Comparison of ENCODE assay signal across 11 cellular contexts in the genomic region with DNA sequence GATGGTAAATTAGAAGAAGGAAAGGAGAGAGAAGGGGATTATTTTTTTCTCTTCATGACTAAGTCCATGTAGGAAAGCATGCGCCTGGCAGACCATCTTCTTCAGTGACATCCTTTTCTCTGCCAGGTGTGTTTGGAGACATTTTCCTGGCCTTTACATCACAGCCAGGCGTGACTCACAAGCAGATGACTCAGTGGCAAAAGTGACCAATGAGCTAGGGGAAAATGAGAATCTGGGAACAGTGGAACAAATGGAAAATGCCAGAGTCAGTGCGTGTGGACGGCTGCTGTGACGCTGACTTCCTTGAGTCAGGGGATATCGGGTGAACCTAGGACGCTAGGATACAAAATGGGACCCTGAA.
DNase-seq lines count a peak whose midpoint lies in the region; ATAC-seq and TF ChIP-seq lines count a peak whose summit lies in the region.
"Had no signal": no experiment of that assay in that cellular context is flagged by ENCODE, and none has a peak within 500 bp of the region (broad histone marks: within the 10 kb centered on the region; RNA-seq: fewer than 3 reads in every experiment).

No MANE protein-coding gene starts in this region.

- peak; percentile 22 for DNase-seq in stimulated activated naive CD8-positive, alpha-beta T cell treated with anti-CD3 and anti-CD28 coated beads, Interleukin-15, Interleukin-2, amounts not matched to agents 100 U/mL and 50 U/mL, for 24 hours
- no peak for DNase-seq in stimulated activated naive CD8-positive, alpha-beta T cell treated with anti-CD3 and anti-CD28 coated beads, Interleukin-15, amount 100 ng/mL, for 72 hours
- DNase-seq in astrocyte of the cerebellum (ENCODE audit: low read depth) (peak; percentile 80), iris pigment epithelial cell (ENCODE audit: low read depth) (peak; percentile 92), NCI-H1436 treated with DMSO at 0.1 percent for 48 hours (lab: John Stamatoyannopoulos, UW) (no peak), NCI-H146 treated with DMSO at 0.1 percent for 48 hours (lab: John Stamatoyannopoulos, UW; ENCODE audit: unreplicated experiment) (no peak), NOMO-1 (lab: John Stamatoyannopoulos, UW; ENCODE audit: unreplicated experiment in 2 of 2) (no peak)
- DNase-seq: endodermal cell, left lung, small intestine had no signal

- no peaks in the 10 kb centered on the region for H3K27me3 Mint-ChIP-seq in stimulated activated naive CD8-positive, alpha-beta T cell treated with anti-CD3 and anti-CD28 coated beads, Interleukin-15, amount 100 ng/mL, for 72 hours

- TF ChIP-seq POLR2A in GM18505 (IDR thresholded peaks at IDR 0.05; ENCODE audit: borderline replicate concordance, extremely low read depth, insufficient read depth, insufficient read length), result no peak

- in situ Hi-C loops in astrocyte of the cerebellum (cut with HindIII; ENCODE audit: low sequenced_read_pairs), result no loop called here

- H3K4me3 ChIP-seq in astrocyte of the cerebellum (ENCODE audit: low read depth, low read length), result no peak overlapping the region
- H3K4me3 ChIP-seq: left lung had no signal

- peak; percentile 61 for ATAC-seq in stimulated activated naive CD8-positive, alpha-beta T cell treated with anti-CD3 and anti-CD28 coated beads, Interleukin-15, Interleukin-2, amounts not matched to agents 100 U/mL and 50 U/mL, for 24 hours
- ATAC-seq in stimulated activated naive CD8-positive, alpha-beta T cell treated with anti-CD3 and anti-CD28 coated beads, Interleukin-15, amount 100 ng/mL, for 72 hours, result no peak
- no peak for ATAC-seq in GM18505 (IDR thresholded peaks at IDR 0.05; ENCODE audit: unreplicated experiment)
- ATAC-seq: left lung had no signal

- no peaks in the 10 kb centered on the region for H3K9me3 Mint-ChIP-seq in stimulated activated naive CD8-positive, alpha-beta T cell treated with anti-CD3 and anti-CD28 coated beads, Interleukin-15, amount 100 ng/mL, for 72 hours
- H3K9me3 Mint-ChIP-seq: endodermal cell had no signal

- TF ChIP-seq CTCF in astrocyte of the cerebellum (IDR thresholded peaks at IDR 0.05; ENCODE audit: low read depth, low read length, missing control alignments), result no peak

- no peak overlapping the region for H3K4me3 Mint-ChIP-seq in stimulated activated naive CD8-positive, alpha-beta T cell treated with anti-CD3 and anti-CD28 coated beads, Interleukin-15, amount 100 ng/mL, for 72 hours
- H3K4me3 Mint-ChIP-seq: endodermal cell had no signal

- H3K27ac Mint-ChIP-seq in stimulated activated naive CD8-positive, alpha-beta T cell treated with anti-CD3 and anti-CD28 coated beads, Interleukin-15, amount 100 ng/mL, for 72 hours, result no peak overlapping the region
- H3K27ac Mint-ChIP-seq: endodermal cell had no signal

- H3K4me1 Mint-ChIP-seq in stimulated activated naive CD8-positive, alpha-beta T cell treated with anti-CD3 and anti-CD28 coated beads, Interleukin-15, amount 100 ng/mL, for 72 hours, result peaks cover 14% of the 10 kb centered on the region
- H3K4me1 Mint-ChIP-seq: endodermal cell had no signal

Comparison
In these comparisons a context has a peak if more than half of its experiments do, and no peak if none do; other contexts are left out.
1. DNase-seq: peak in stimulated activated naive CD8-positive, alpha-beta T cell treated with anti-CD3 and anti-CD28 coated beads, Interleukin-15, Interleukin-2, amounts not matched to agents 100 U/mL and 50 U/mL, for 24 hours (single experiment), astrocyte of the cerebellum (single experiment) and iris pigment epithelial cell (single experiment); none in stimulated activated naive CD8-positive, alpha-beta T cell treated with anti-CD3 and anti-CD28 coated beads, Interleukin-15, amount 100 ng/mL, for 72 hours (0 of 2), NCI-H1436 treated with DMSO at 0.1 percent for 48 hours (single experiment), NCI-H146 treated with DMSO at 0.1 percent for 48 hours (single experiment) and NOMO-1 (0 of 2).